Comparison of ENCODE assay signal across 14 cellular contexts in the genomic region with DNA sequence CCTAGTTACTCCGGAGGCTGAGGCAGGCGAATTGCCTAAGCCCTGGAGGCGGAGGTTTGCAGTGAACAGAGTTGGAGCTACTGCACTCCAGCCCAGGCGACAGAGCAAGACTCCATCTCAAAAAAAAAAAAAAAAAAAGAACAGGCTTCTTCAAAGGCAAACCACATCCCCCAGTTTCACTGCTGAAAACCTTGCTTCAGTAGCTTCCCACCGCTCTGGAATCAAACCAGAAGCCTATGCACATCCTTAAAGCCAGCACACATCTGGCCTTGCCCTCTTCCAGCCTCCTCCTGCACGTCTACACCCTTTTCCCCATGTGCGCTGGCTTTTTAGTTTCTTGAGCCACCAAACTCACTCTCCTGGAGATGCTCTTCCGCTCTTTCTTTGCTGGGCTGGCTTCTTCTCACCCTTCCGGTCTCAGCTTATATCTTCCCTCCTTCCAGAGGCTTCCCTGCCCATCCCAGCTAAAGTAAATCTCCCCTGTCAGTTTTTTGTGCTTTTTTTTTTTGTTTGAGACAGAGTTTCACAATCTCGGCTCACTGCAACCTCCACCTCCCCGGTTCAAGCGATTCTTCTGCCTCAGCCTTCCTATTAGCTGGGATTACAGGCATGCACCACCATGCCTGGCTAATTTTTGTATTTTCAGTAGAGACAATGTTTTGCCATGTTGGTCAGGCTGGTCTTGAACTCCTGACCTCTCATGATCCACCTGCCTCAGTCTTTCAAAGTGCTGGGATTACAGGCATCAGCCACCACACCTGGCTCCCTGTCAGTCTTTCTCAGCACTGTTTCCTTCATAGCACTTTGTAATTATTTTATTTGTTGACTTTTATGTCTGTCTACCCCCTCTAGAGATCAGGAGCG. TPM values are rescaled to one million over a fixed set of nuclear protein-coding genes. Genes with fewer than 3 reads are reported as not detected.
A peak's percentile ranks its signal among the peaks of the same experiment; 100 is the strongest.
DNase-seq lines count a peak whose midpoint lies in the region; ATAC-seq and FAIRE-seq lines count a peak whose summit lies in the region.
"Had no signal": no experiment of that assay in that cellular context is flagged by ENCODE, and none has a peak within 500 bp of the region (broad histone marks: within the 10 kb centered on the region; RNA-seq: fewer than 3 reads in every experiment).

No MANE protein-coding gene starts in this region.

- CTCF ChIA-PET in naive thymus-derived CD4-positive, alpha-beta T cell (lab: Charles Lee) = interaction anchor here (0.9 to 7.6 kb wide), 11 partner anchors 9 to 56 kb away, joined by 3 to 46 read pairs (median 5); partner anchors contain the start of gene ID3

- peaks cover 7% of the 10 kb centered on the region for H3K27me3 Mint-ChIP-seq in CD4-positive, CD25-positive, alpha-beta regulatory T cell
- peaks cover 2% of the 10 kb centered on the region for H3K27me3 Mint-ChIP-seq in IgD-negative memory B cell
- H3K27me3 Mint-ChIP-seq in activated T-helper 1 cell treated with anti-CD3 and anti-CD28 coated beads, Interleukin-12 subunit alpha, Interleukin-12 subunit beta, Interleukin-2, Interleukin-4 antibody, amounts not matched to agents 30 ng/mL and 10 ng/mL and 1 ng/mL, durations not matched to agents 14 hours and 24 hours and 36 hours (ENCODE audit: insufficient read depth) = peaks cover 2% of the 10 kb centered on the region
- no peaks in the 10 kb centered on the region for H3K27me3 Mint-ChIP-seq in naive thymus-derived CD4-positive, alpha-beta T cell

- POLR2A ChIA-PET in naive thymus-derived CD4-positive, alpha-beta T cell (lab: Charles Lee) = interaction anchor here (0.6 to 57.7 kb wide), 7 partner anchors 4 to 152 kb away, joined by 4 to 1267 read pairs (median 71); partner anchors contain the start of gene ID3

- no peaks in the 10 kb centered on the region for H3K27me3 ChIP-seq in CD4-positive, CD25-positive, alpha-beta regulatory T cell (ENCODE audit: control insufficient read depth, insufficient read depth, low read length)
- no peaks in the 10 kb centered on the region for H3K27me3 ChIP-seq in naive thymus-derived CD4-positive, alpha-beta T cell (ENCODE audit: control insufficient read depth in 2 of 2, insufficient read depth in 2 of 2, low read length in 2 of 2)

- H3K4me1 ChIP-seq in CD4-positive, CD25-positive, alpha-beta regulatory T cell (ENCODE audit: control insufficient read depth, insufficient read depth, low read length, poor library complexity, severe bottlenecking) = peaks cover 69% of the 10 kb centered on the region
- H3K4me1 ChIP-seq in naive thymus-derived CD4-positive, alpha-beta T cell (ENCODE audit: control insufficient read depth in 2 of 2, insufficient read depth in 2 of 2, low read length in 2 of 2) = peaks cover 64 to 92% of the 10 kb centered on the region in 2 donors
- H3K4me1 ChIP-seq: prostate gland had no signal

- H3K9me3 ChIP-seq in CD4-positive, CD25-positive, alpha-beta regulatory T cell (ENCODE audit: control insufficient read depth in 2 of 2, low read length in 2 of 2) = no peaks in the 10 kb centered on the region
- no peaks in the 10 kb centered on the region for H3K9me3 ChIP-seq in naive thymus-derived CD4-positive, alpha-beta T cell (ENCODE audit: control insufficient read depth in 2 of 3, low read length in 3 of 3)
- H3K9me3 ChIP-seq: prostate gland had no signal

- H3K4me1 Mint-ChIP-seq in CD4-positive, CD25-positive, alpha-beta regulatory T cell = peaks cover 31 to 86% (median 58%) of the 10 kb centered on the region in 4 donors
- H3K4me1 Mint-ChIP-seq in IgD-negative memory B cell = peaks cover 54 to 62% (median 59%) of the 10 kb centered on the region in 3 donors
- peaks cover 41% of the 10 kb centered on the region for H3K4me1 Mint-ChIP-seq in activated T-helper 1 cell treated with anti-CD3 and anti-CD28 coated beads, Interleukin-12 subunit alpha, Interleukin-12 subunit beta, Interleukin-2, Interleukin-4 antibody, amounts not matched to agents 30 ng/mL and 10 ng/mL and 1 ng/mL, durations not matched to agents 14 hours and 24 hours and 36 hours (ENCODE audit: low read depth)
- H3K4me1 Mint-ChIP-seq in naive thymus-derived CD4-positive, alpha-beta T cell = peaks cover 47 to 90% (median 82%) of the 10 kb centered on the region in 7 donors

- no peaks in the 10 kb centered on the region for H3K9me3 Mint-ChIP-seq in CD4-positive, CD25-positive, alpha-beta regulatory T cell
- no peaks in the 10 kb centered on the region for H3K9me3 Mint-ChIP-seq in IgD-negative memory B cell
- H3K9me3 Mint-ChIP-seq in activated T-helper 1 cell treated with anti-CD3 and anti-CD28 coated beads, Interleukin-12 subunit alpha, Interleukin-12 subunit beta, Interleukin-2, Interleukin-4 antibody, amounts not matched to agents 30 ng/mL and 10 ng/mL and 1 ng/mL, durations not matched to agents 14 hours and 24 hours and 36 hours = no peaks in the 10 kb centered on the region
- H3K9me3 Mint-ChIP-seq in naive thymus-derived CD4-positive, alpha-beta T cell = peaks cover 0 to 3% (median 0%) of the 10 kb centered on the region in 11 donors
- H3K9me3 Mint-ChIP-seq: CD14-positive monocyte had no signal

- ATAC-seq in CD4-positive, CD25-positive, alpha-beta regulatory T cell (ENCODE audit: low read depth in 2 of 2) = peak; percentile 59 to 62
- peak; percentile 70 for ATAC-seq in naive thymus-derived CD4-positive, alpha-beta T cell
- ATAC-seq in GM21737 (IDR thresholded peaks at IDR 0.05; ENCODE audit: unreplicated experiment) = no peak
- ATAC-seq: PC-3 had no signal

- H3K36me3 Mint-ChIP-seq in CD4-positive, CD25-positive, alpha-beta regulatory T cell = no peaks in the 10 kb centered on the region
- H3K36me3 Mint-ChIP-seq in IgD-negative memory B cell = no peaks in the 10 kb centered on the region
- peaks cover 2% of the 10 kb centered on the region for H3K36me3 Mint-ChIP-seq in activated T-helper 1 cell treated with anti-CD3 and anti-CD28 coated beads, Interleukin-12 subunit alpha, Interleukin-12 subunit beta, Interleukin-2, Interleukin-4 antibody, amounts not matched to agents 30 ng/mL and 10 ng/mL and 1 ng/mL, durations not matched to agents 14 hours and 24 hours and 36 hours (ENCODE audit: low read depth)
- H3K36me3 Mint-ChIP-seq in naive thymus-derived CD4-positive, alpha-beta T cell = no peaks in the 10 kb centered on the region
- H3K36me3 Mint-ChIP-seq: CD14-positive monocyte had no signal

- H3K4me3 Mint-ChIP-seq in CD4-positive, CD25-positive, alpha-beta regulatory T cell = peak overlapping the region; percentile 78 to 88 (median 82)
- H3K4me3 Mint-ChIP-seq in IgD-negative memory B cell = peak overlapping the region; percentile 33 to 90 (median 68)
- H3K4me3 Mint-ChIP-seq in activated T-helper 1 cell treated with anti-CD3 and anti-CD28 coated beads, Interleukin-12 subunit alpha, Interleukin-12 subunit beta, Interleukin-2, Interleukin-4 antibody, amounts not matched to agents 30 ng/mL and 10 ng/mL and 1 ng/mL, durations not matched to agents 14 hours and 24 hours and 36 hours = peak overlapping the region; percentile 17
- peak overlapping the region; percentile 76 to 96 (median 83) for H3K4me3 Mint-ChIP-seq in naive thymus-derived CD4-positive, alpha-beta T cell
- H3K4me3 Mint-ChIP-seq: CD14-positive monocyte had no signal

- intact Hi-C loops in activated T-helper 1 cell treated with anti-CD3 and anti-CD28 coated beads, Interleukin-12 subunit alpha, Interleukin-12 subunit beta, Interleukin-2, Interleukin-4 antibody, amounts not matched to agents 30 ng/mL and 10 ng/mL and 1 ng/mL, durations not matched to agents 14 hours and 24 hours and 36 hours (cut with micrococcal nuclease) = no loop called here
- intact Hi-C loops in naive thymus-derived CD4-positive, alpha-beta T cell (cut with micrococcal nuclease) = loop anchor here (1.0 to 2.0 kb wide), 3 partner anchors 9 to 23 kb away; no protein-coding TSS in a partner anchor

- peak in 2 of 3 donors; percentile 58 to 71 for DNase-seq in CD4-positive, CD25-positive, alpha-beta regulatory T cell
- DNase-seq in activated T-helper 1 cell treated with anti-CD3 and anti-CD28 coated beads, Interleukin-12 subunit alpha, Interleukin-12 subunit beta, Interleukin-2, Interleukin-4 antibody, amounts not matched to agents 30 ng/mL and 10 ng/mL and 1 ng/mL, durations not matched to agents 14 hours and 24 hours and 36 hours (ENCODE audit: low spot score) = no peak
- DNase-seq in naive thymus-derived CD4-positive, alpha-beta T cell = peak in 7 of 9 donors; percentile 64 to 77 (median 71)
- DNase-seq in frontal cortex (ENCODE audit: low spot score in 2 of 2) = no peak
- DNase-seq in NCI-H2196 (lab: John Stamatoyannopoulos, UW; ENCODE audit: unreplicated experiment) = no peak
- no peak for DNase-seq in COLO829 (ENCODE audit: low spot score)
- DNase-seq: GF-D8, HCEC 1CT, PC-3 had no signal

- no peak for FAIRE-seq in frontal cortex (lab: Jason Lieb, UNC)
- FAIRE-seq: astrocyte had no signal

- H3K27ac Mint-ChIP-seq in CD4-positive, CD25-positive, alpha-beta regulatory T cell = peak overlapping the region; percentile 79 to 100 (median 89)
- H3K27ac Mint-ChIP-seq in IgD-negative memory B cell = peak overlapping the region; percentile 57 to 92 (median 75)
- peak overlapping the region; percentile 78 for H3K27ac Mint-ChIP-seq in activated T-helper 1 cell treated with anti-CD3 and anti-CD28 coated beads, Interleukin-12 subunit alpha, Interleukin-12 subunit beta, Interleukin-2, Interleukin-4 antibody, amounts not matched to agents 30 ng/mL and 10 ng/mL and 1 ng/mL, durations not matched to agents 14 hours and 24 hours and 36 hours
- peak overlapping the region; percentile 88 to 97 (median 92) for H3K27ac Mint-ChIP-seq in naive thymus-derived CD4-positive, alpha-beta T cell

- peak overlapping the region; percentile 41 for H3K4me3 ChIP-seq in CD4-positive, CD25-positive, alpha-beta regulatory T cell (ENCODE audit: low read depth, low read length)
- peak overlapping the region; percentile 46 for H3K4me3 ChIP-seq in naive thymus-derived CD4-positive, alpha-beta T cell (ENCODE audit: low read length)
- H3K4me3 ChIP-seq: prostate gland had no signal

- H3K36me3 ChIP-seq in CD4-positive, CD25-positive, alpha-beta regulatory T cell (ENCODE audit: control insufficient read depth, insufficient read depth, low read length) = no peaks in the 10 kb centered on the region
- no peaks in the 10 kb centered on the region for H3K36me3 ChIP-seq in naive thymus-derived CD4-positive, alpha-beta T cell (ENCODE audit: control insufficient read depth in 2 of 3, insufficient read depth in 3 of 3, low read length in 3 of 3)
- H3K36me3 ChIP-seq: prostate gland had no signal

- H3K27ac ChIP-seq in CD4-positive, CD25-positive, alpha-beta regulatory T cell (ENCODE audit: insufficient read depth, low read length, poor library complexity, severe bottlenecking) = peak overlapping the region; percentile 65
- peak overlapping the region; percentile 76 for H3K27ac ChIP-seq in naive thymus-derived CD4-positive, alpha-beta T cell (ENCODE audit: low read depth, low read length)
- H3K27ac ChIP-seq: prostate gland had no signal

RNA-seq across cellular contexts. Expression of gene ID3, which starts 42.0 kb away (rescaled TPM):
- 51.1 TPM for total RNA-seq in CD4-positive, CD25-positive, alpha-beta regulatory T cell
- 10 to 100 TPM; 35.9 to 56.9 (median 48.0) TPM for polyA plus RNA-seq in CD4-positive, CD25-positive, alpha-beta regulatory T cell
- 74.0 TPM for polyA plus RNA-seq in IgD-negative memory B cell
- 20.8 and 22.9 TPM in 2 replicates for total RNA-seq in activated T-helper 1 cell treated with anti-CD3 and anti-CD28 coated beads, Interleukin-12 subunit alpha, Interleukin-12 subunit beta, Interleukin-2, Interleukin-4 antibody, amounts not matched to agents 30 ng/mL and 10 ng/mL and 1 ng/mL, durations not matched to agents 14 hours and 24 hours and 36 hours
- 10 to 100 TPM; 14.8 to 89.4 (median 34.1) TPM for total RNA-seq in naive thymus-derived CD4-positive, alpha-beta T cell
- polyA plus RNA-seq in naive thymus-derived CD4-positive, alpha-beta T cell = 10 to 100 TPM; 13.0 to 28.3 TPM
- 22.4 TPM for total RNA-seq in frontal cortex

Comparison
In these comparisons a context has a peak if more than half of its experiments do, and no peak if none do; other contexts are left out.
1. DNase-seq: peak in CD4-positive, CD25-positive, alpha-beta regulatory T cell (2 of 3) and naive thymus-derived CD4-positive, alpha-beta T cell (7 of 9); none in activated T-helper 1 cell treated with anti-CD3 and anti-CD28 coated beads, Interleukin-12 subunit alpha, Interleukin-12 subunit beta, Interleukin-2, Interleukin-4 antibody, amounts not matched to agents 30 ng/mL and 10 ng/mL and 1 ng/mL, durations not matched to agents 14 hours and 24 hours and 36 hours (single experiment), frontal cortex (0 of 2), NCI-H2196 (single experiment) and COLO829 (single experiment).
2. H3K4me3 Mint-ChIP-seq: peak in every context shown above with its lines; median percentile 83 in naive thymus-derived CD4-positive, alpha-beta T cell; 82 in CD4-positive, CD25-positive, alpha-beta regulatory T cell; 68 in IgD-negative memory B cell; 17 in activated T-helper 1 cell treated with anti-CD3 and anti-CD28 coated beads, Interleukin-12 subunit alpha, Interleukin-12 subunit beta, Interleukin-2, Interleukin-4 antibody, amounts not matched to agents 30 ng/mL and 10 ng/mL and 1 ng/mL, durations not matched to agents 14 hours and 24 hours and 36 hours.
3. Peak in every context shown above with its lines, with median percentiles within 50 percentile points of each other: H3K27ac Mint-ChIP-seq.